ENCODE assay signal across 2 cellular contexts in the genomic region with DNA sequence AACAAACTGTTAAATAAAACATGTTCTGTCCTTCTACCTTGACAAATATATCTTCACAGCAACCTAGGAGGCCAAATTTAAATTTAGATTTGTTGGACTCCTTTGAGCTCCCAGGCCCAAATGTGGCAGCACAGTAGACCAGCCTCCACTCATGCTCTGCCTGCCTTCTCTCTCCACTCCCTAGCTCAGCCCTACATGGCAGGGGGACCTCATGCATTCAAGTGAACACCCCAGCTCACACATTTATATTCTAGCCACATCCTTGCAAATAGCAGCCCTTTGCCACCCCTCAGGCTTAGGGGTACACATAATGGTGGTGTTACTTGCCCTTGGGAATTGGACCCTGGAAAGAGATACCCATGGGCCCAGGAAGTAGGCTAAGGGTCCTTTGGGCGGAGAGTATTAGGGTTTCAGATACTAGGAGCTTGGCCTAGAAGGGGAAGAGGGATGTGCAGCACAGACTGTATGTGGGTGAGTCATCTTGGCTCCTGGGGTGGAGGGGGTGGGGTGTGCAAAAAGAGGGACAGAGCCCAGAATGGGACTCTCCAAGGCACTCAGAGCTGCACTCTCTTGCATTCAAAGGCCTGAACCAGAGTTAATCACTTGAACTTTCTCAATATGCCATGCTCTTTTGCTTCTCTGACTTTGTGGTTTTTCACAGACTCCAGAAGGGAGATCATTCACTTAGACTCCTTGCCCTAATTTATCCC.
TF ChIP-seq lines count a peak whose summit lies in the region.

No MANE protein-coding gene starts in this region.

TF ChIP-seq in IMR-90, 13 proteins besides CTCF, POLR2A, EP300 and RAD21:
- peak; percentile 68; the same call in 1 of the 2 replicates for TF ChIP-seq FOS (IDR thresholded peaks at IDR 0.05; ENCODE audit: low read depth, low read length)
- TF ChIP-seq CEBPB (IDR thresholded peaks at IDR 0.05; ENCODE audit: low read depth, low read length) = no peak
- TF ChIP-seq, protein P1, sequence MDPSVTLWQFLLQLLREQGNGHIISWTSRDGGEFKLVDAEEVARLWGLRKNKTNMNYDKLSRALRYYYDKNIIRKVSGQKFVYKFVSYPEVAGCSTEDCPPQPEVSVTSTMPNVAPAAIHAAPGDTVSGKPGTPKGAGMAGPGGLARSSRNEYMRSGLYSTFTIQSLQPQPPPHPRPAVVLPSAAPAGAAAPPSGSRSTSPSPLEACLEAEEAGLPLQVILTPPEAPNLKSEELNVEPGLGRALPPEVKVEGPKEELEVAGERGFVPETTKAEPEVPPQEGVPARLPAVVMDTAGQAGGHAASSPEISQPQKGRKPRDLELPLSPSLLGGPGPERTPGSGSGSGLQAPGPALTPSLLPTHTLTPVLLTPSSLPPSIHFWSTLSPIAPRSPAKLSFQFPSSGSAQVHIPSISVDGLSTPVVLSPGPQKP (IDR thresholded peaks at IDR 0.05; ENCODE audit: borderline replicate concordance, low read depth, low read length) = no peak
- TF ChIP-seq MXI1 (IDR thresholded peaks at IDR 0.05; ENCODE audit: borderline replicate concordance, low read depth, low read length) = no peak
- no peak for TF ChIP-seq NFE2L2 (IDR thresholded peaks at IDR 0.05; ENCODE audit: low read depth, low read length)
- no peak for TF ChIP-seq RCOR1 (IDR thresholded peaks at IDR 0.05; ENCODE audit: insufficient replicate concordance, low read length)

TF ChIP-seq in H1, 55 proteins besides CTCF, POLR2A, EP300 and RAD21:
- no peak for TF ChIP-seq GABPA (IDR thresholded peaks at IDR 0.05; ENCODE audit: borderline replicate concordance, insufficient read depth, low read length)
- TF ChIP-seq, protein P2, sequence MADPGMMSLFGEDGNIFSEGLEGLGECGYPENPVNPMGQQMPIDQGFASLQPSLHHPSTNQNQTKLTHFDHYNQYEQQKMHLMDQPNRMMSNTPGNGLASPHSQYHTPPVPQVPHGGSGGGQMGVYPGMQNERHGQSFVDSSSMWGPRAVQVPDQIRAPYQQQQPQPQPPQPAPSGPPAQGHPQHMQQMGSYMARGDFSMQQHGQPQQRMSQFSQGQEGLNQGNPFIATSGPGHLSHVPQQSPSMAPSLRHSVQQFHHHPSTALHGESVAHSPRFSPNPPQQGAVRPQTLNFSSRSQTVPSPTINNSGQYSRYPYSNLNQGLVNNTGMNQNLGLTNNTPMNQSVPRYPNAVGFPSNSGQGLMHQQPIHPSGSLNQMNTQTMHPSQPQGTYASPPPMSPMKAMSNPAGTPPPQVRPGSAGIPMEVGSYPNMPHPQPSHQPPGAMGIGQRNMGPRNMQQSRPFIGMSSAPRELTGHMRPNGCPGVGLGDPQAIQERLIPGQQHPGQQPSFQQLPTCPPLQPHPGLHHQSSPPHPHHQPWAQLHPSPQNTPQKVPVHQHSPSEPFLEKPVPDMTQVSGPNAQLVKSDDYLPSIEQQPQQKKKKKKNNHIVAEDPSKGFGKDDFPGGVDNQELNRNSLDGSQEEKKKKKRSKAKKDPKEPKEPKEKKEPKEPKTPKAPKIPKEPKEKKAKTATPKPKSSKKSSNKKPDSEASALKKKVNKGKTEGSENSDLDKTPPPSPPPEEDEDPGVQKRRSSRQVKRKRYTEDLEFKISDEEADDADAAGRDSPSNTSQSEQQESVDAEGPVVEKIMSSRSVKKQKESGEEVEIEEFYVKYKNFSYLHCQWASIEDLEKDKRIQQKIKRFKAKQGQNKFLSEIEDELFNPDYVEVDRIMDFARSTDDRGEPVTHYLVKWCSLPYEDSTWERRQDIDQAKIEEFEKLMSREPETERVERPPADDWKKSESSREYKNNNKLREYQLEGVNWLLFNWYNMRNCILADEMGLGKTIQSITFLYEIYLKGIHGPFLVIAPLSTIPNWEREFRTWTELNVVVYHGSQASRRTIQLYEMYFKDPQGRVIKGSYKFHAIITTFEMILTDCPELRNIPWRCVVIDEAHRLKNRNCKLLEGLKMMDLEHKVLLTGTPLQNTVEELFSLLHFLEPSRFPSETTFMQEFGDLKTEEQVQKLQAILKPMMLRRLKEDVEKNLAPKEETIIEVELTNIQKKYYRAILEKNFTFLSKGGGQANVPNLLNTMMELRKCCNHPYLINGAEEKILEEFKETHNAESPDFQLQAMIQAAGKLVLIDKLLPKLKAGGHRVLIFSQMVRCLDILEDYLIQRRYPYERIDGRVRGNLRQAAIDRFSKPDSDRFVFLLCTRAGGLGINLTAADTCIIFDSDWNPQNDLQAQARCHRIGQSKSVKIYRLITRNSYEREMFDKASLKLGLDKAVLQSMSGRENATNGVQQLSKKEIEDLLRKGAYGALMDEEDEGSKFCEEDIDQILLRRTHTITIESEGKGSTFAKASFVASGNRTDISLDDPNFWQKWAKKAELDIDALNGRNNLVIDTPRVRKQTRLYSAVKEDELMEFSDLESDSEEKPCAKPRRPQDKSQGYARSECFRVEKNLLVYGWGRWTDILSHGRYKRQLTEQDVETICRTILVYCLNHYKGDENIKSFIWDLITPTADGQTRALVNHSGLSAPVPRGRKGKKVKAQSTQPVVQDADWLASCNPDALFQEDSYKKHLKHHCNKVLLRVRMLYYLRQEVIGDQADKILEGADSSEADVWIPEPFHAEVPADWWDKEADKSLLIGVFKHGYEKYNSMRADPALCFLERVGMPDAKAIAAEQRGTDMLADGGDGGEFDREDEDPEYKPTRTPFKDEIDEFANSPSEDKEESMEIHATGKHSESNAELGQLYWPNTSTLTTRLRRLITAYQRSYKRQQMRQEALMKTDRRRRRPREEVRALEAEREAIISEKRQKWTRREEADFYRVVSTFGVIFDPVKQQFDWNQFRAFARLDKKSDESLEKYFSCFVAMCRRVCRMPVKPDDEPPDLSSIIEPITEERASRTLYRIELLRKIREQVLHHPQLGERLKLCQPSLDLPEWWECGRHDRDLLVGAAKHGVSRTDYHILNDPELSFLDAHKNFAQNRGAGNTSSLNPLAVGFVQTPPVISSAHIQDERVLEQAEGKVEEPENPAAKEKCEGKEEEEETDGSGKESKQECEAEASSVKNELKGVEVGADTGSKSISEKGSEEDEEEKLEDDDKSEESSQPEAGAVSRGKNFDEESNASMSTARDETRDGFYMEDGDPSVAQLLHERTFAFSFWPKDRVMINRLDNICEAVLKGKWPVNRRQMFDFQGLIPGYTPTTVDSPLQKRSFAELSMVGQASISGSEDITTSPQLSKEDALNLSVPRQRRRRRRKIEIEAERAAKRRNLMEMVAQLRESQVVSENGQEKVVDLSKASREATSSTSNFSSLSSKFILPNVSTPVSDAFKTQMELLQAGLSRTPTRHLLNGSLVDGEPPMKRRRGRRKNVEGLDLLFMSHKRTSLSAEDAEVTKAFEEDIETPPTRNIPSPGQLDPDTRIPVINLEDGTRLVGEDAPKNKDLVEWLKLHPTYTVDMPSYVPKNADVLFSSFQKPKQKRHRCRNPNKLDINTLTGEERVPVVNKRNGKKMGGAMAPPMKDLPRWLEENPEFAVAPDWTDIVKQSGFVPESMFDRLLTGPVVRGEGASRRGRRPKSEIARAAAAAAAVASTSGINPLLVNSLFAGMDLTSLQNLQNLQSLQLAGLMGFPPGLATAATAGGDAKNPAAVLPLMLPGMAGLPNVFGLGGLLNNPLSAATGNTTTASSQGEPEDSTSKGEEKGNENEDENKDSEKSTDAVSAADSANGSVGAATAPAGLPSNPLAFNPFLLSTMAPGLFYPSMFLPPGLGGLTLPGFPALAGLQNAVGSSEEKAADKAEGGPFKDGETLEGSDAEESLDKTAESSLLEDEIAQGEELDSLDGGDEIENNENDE (IDR thresholded peaks at IDR 0.05; ENCODE audit: insufficient replicate concordance, low read length) = no peak
- no peak for TF ChIP-seq BRCA1 (IDR thresholded peaks at IDR 0.05; ENCODE audit: low read depth, low read length)
- TF ChIP-seq CTBP2 (IDR thresholded peaks at IDR 0.05; ENCODE audit: borderline replicate concordance, insufficient read depth, insufficient read length, low read length) = no peak
- TF ChIP-seq, protein P3, sequence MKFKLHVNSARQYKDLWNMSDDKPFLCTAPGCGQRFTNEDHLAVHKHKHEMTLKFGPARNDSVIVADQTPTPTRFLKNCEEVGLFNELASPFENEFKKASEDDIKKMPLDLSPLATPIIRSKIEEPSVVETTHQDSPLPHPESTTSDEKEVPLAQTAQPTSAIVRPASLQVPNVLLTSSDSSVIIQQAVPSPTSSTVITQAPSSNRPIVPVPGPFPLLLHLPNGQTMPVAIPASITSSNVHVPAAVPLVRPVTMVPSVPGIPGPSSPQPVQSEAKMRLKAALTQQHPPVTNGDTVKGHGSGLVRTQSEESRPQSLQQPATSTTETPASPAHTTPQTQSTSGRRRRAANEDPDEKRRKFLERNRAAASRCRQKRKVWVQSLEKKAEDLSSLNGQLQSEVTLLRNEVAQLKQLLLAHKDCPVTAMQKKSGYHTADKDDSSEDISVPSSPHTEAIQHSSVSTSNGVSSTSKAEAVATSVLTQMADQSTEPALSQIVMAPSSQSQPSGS (IDR thresholded peaks at IDR 0.05; ENCODE audit: low read length) = no peak
- TF ChIP-seq EZH2 (IDR thresholded peaks at IDR 0.05; ENCODE audit: low read depth, low read length, severe bottlenecking) = no peak
- no peak for TF ChIP-seq BCL11A (IDR thresholded peaks at IDR 0.05; ENCODE audit: low read depth in 2 of 2, low read length in 2 of 2)
- TF ChIP-seq EGR1 (IDR thresholded peaks at IDR 0.05; ENCODE audit: borderline replicate concordance, low read depth, low read length) = no peak
- TF ChIP-seq KDM4A (IDR thresholded peaks at IDR 0.05; ENCODE audit: low read depth, low read length, severe bottlenecking) = no peak
- TF ChIP-seq TCF12 (IDR thresholded peaks at IDR 0.05; ENCODE audit: low read depth, low read length) = no peak
- TF ChIP-seq RBBP5 (IDR thresholded peaks at IDR 0.05; ENCODE audit: borderline replicate concordance, low read depth, low read length) = no peak
- TF ChIP-seq, protein P4, sequence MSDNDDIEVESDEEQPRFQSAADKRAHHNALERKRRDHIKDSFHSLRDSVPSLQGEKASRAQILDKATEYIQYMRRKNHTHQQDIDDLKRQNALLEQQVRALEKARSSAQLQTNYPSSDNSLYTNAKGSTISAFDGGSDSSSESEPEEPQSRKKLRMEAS (IDR thresholded peaks at IDR 0.05) = no peak
- TF ChIP-seq JUN (IDR thresholded peaks at IDR 0.05; ENCODE audit: low read depth, low read length) = no peak
- TF ChIP-seq, protein P5, sequence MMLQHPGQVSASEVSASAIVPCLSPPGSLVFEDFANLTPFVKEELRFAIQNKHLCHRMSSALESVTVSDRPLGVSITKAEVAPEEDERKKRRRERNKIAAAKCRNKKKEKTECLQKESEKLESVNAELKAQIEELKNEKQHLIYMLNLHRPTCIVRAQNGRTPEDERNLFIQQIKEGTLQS (IDR thresholded peaks at IDR 0.05; ENCODE audit: insufficient read depth, low read depth, low read length) = no peak
- no peak for TF ChIP-seq ASH2L (IDR thresholded peaks at IDR 0.05; ENCODE audit: low read length)
- no peak for TF ChIP-seq SIRT6 (IDR thresholded peaks at IDR 0.05; ENCODE audit: low read length)
TF ChIP-seq in H1: peak in this region for 0.
